ENCODE assay signal across 1 cellular context in the genomic region with DNA sequence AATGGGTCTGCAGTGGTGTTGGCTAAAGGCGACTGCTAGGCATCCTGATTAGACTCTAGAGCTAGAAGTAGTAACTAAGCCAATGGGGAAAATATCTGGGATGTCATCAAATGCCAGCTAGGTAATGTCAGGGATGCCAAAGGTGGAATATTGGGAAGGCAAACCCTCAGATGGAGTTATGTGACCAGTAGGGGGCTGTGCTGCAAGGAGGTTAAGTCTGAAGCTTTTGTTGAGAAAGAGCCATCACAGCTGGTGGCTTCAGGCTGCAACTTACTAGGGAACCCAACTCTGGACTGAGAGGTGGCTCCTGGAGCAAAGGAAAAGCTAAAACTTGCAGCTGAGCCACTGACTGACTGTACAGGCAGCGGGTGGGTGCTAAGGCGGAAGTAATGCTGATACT.
TF ChIP-seq lines count a peak whose summit lies in the region.

No MANE protein-coding gene starts in this region.

TF ChIP-seq in GM23338, 12 proteins besides CTCF, POLR2A, EP300 and RAD21 (continued from another document):
- TF ChIP-seq, protein P1, sequence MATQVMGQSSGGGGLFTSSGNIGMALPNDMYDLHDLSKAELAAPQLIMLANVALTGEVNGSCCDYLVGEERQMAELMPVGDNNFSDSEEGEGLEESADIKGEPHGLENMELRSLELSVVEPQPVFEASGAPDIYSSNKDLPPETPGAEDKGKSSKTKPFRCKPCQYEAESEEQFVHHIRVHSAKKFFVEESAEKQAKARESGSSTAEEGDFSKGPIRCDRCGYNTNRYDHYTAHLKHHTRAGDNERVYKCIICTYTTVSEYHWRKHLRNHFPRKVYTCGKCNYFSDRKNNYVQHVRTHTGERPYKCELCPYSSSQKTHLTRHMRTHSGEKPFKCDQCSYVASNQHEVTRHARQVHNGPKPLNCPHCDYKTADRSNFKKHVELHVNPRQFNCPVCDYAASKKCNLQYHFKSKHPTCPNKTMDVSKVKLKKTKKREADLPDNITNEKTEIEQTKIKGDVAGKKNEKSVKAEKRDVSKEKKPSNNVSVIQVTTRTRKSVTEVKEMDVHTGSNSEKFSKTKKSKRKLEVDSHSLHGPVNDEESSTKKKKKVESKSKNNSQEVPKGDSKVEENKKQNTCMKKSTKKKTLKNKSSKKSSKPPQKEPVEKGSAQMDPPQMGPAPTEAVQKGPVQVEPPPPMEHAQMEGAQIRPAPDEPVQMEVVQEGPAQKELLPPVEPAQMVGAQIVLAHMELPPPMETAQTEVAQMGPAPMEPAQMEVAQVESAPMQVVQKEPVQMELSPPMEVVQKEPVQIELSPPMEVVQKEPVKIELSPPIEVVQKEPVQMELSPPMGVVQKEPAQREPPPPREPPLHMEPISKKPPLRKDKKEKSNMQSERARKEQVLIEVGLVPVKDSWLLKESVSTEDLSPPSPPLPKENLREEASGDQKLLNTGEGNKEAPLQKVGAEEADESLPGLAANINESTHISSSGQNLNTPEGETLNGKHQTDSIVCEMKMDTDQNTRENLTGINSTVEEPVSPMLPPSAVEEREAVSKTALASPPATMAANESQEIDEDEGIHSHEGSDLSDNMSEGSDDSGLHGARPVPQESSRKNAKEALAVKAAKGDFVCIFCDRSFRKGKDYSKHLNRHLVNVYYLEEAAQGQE (IDR thresholded peaks at IDR 0.05; ENCODE audit: unreplicated experiment) = no peak
- TF ChIP-seq ZNF331 (CRISPR knock-in tag; IDR thresholded peaks at IDR 0.05; ENCODE audit: low read depth) = no peak
- no peak for TF ChIP-seq POLR2AphosphoS5 (IDR thresholded peaks at IDR 0.05; ENCODE audit: low read depth)
- no peak for TF ChIP-seq JUNB (IDR thresholded peaks at IDR 0.05; ENCODE audit: unreplicated experiment)
TF ChIP-seq in GM23338: peak in this region for 0.
